In genomic region chr10:62818426-62819011, GRCh38 we compare ENCODE assay signal across 9 cellular contexts. TPM values are rescaled to one million over a fixed set of nuclear protein-coding genes. Genes with fewer than 3 reads are reported as not detected.
A peak's percentile ranks its signal among the peaks of the same experiment; 100 is the strongest.
DNase-seq lines count a peak whose midpoint lies in the region; ATAC-seq and TF ChIP-seq lines count a peak whose summit lies in the region.
"Had no signal": no experiment of that assay in that cellular context is flagged by ENCODE, and none has a peak within 500 bp of the region (broad histone marks: within the 10 kb centered on the region; RNA-seq: fewer than 3 reads in every experiment).

No MANE protein-coding gene starts in this region.

- H3K4me1 Mint-ChIP-seq in neural crest cell: peaks cover 43% of the 10 kb centered on the region

- TF ChIP-seq POLR2A in upper lobe of left lung (IDR thresholded peaks at IDR 0.05): no peak

- H3K4me1 ChIP-seq in upper lobe of left lung: peaks cover 38 to 43% (median 42%) of the 10 kb centered on the region in 4 donors

- 6% methylated on average over 30 to 59 of the region's 65 CpGs for WGBS in upper lobe of left lung, 2 donors

- no peak for TF ChIP-seq EP300 in upper lobe of left lung (IDR thresholded peaks at IDR 0.05)

- H3K9me3 Mint-ChIP-seq in neural crest cell: no peaks in the 10 kb centered on the region

- H3K27ac Mint-ChIP-seq in neural crest cell (ENCODE audit: unreplicated experiment): no peak overlapping the region

- TF ChIP-seq CTCF in epithelial cell of proximal tubule (conservative IDR thresholded peaks at IDR 0.05; ENCODE audit: low read depth, low read length): no peak
- no peak for TF ChIP-seq CTCF in neural crest cell (conservative IDR thresholded peaks at IDR 0.05)
- TF ChIP-seq CTCF in upper lobe of left lung (IDR thresholded peaks at IDR 0.05): peak in 2 of 6 experiments; percentile 21 to 26

- no peaks in the 10 kb centered on the region for H3K9me3 ChIP-seq in upper lobe of left lung

- H3K27me3 Mint-ChIP-seq in neural crest cell (ENCODE audit: low read depth): peaks cover 58% of the 10 kb centered on the region

- H3K27ac ChIP-seq in upper lobe of left lung: no peak overlapping the region
- H3K27ac ChIP-seq: 22Rv1 had no signal

- H3K4me3 ChIP-seq in epithelial cell of proximal tubule (ENCODE audit: low read depth, low read length) (peak overlapping the region; percentile 63), upper lobe of left lung (peak overlapping the region; percentile 80 to 96 (median 90))

- ATAC-seq in upper lobe of left lung (ENCODE audit: low FRiP score in 2 of 2): peak in 1 of 2 donors; percentile 2
- no peak for ATAC-seq in GM21717 (IDR thresholded peaks at IDR 0.05; ENCODE audit: unreplicated experiment)
- no peak for ATAC-seq in GM18498 (IDR thresholded peaks at IDR 0.05; ENCODE audit: unreplicated experiment)

- H3K4me3 Mint-ChIP-seq in neural crest cell: peak overlapping the region; percentile 92

- peaks cover 0 to 35% (median 27%) of the 10 kb centered on the region in 4 donors for H3K27me3 ChIP-seq in upper lobe of left lung

- H3K36me3 ChIP-seq in upper lobe of left lung: no peaks in the 10 kb centered on the region

- H3K36me3 Mint-ChIP-seq in neural crest cell (ENCODE audit: low read depth): no peaks in the 10 kb centered on the region

- DNase-seq in DMS 273 (lab: John Stamatoyannopoulos, UW; ENCODE audit: unreplicated experiment): peak; percentile 67
- no peak for DNase-seq in DMS 273 treated with DMSO at 0.1 percent for 48 hours (lab: John Stamatoyannopoulos, UW)
- DNase-seq in activated CD4-positive, alpha-beta T cell treated with anti-CD3 and anti-CD28 coated beads, Interleukin-2, amount 50 U/mL, for 4 hours: peak; percentile 57 to 71
- DNase-seq in epithelial cell of proximal tubule (ENCODE audit: low read depth): no peak
- DNase-seq in neural crest cell (ENCODE audit: low read depth, low spot score): peak; percentile 50
- peak in 1 of 2 donors; percentile 94 for DNase-seq in upper lobe of left lung

RNA-seq across cellular contexts. Expression of gene EGR2, which starts 2.4 kb away (rescaled TPM):
- total RNA-seq in epithelial cell of proximal tubule: 0.06 TPM in 1 of 2 replicates, not detected in the other
- 14.2 and 14.4 TPM in 2 replicates for total RNA-seq in neural crest cell
- total RNA-seq in upper lobe of left lung: 10 to 100 TPM in 2 of 6 donors, 1 to 10 TPM in 4; 3.5 to 50.9 (median 7.0) TPM

RNA-seq across cellular contexts. Expression of gene ADO, which starts 14.0 kb away (rescaled TPM):
- 19.8 and 22.8 TPM in 2 replicates for total RNA-seq in epithelial cell of proximal tubule
- 41.0 TPM in 2 replicates for total RNA-seq in neural crest cell
- 10 to 100 TPM in 5 of 6 donors, 1 to 10 TPM in 1; 7.3 to 27.5 (median 19.2) TPM for total RNA-seq in upper lobe of left lung

Comparison
In these comparisons a context has a peak if more than half of its experiments do, and no peak if none do; other contexts are left out.
1. DNase-seq: peak in DMS 273 (single experiment), activated CD4-positive, alpha-beta T cell treated with anti-CD3 and anti-CD28 coated beads, Interleukin-2, amount 50 U/mL, for 4 hours (2 of 2) and neural crest cell (single experiment); none in DMS 273 treated with DMSO at 0.1 percent for 48 hours (single experiment) and epithelial cell of proximal tubule (single experiment).